ENCODE assay signal across 9 cellular contexts in genomic region chr17:65562206-65562531, GRCh38. TPM values are rescaled to one million over a fixed set of nuclear protein-coding genes. Genes with fewer than 3 reads are reported as not detected.
DNase-seq lines count a peak whose midpoint lies in the region; ATAC-seq, FAIRE-seq and TF ChIP-seq lines count a peak whose summit lies in the region.
"Had no signal": no experiment of that assay in that cellular context is flagged by ENCODE, and none has a peak within 500 bp of the region (broad histone marks: within the 10 kb centered on the region; RNA-seq: fewer than 3 reads in every experiment).

No MANE protein-coding gene starts in this region.

- ATAC-seq in HG02798 (IDR thresholded peaks at IDR 0.05; ENCODE audit: poor library complexity, unreplicated experiment): no peak

- H3K36me3 Mint-ChIP-seq in progenitor cell of endocrine pancreas (ENCODE audit: insufficient read depth): no peaks in the 10 kb centered on the region

- H3K9ac ChIP-seq in endothelial cell of umbilical vein (replicated peaks; ENCODE audit: extremely low read depth, insufficient read depth, low read length): no peak overlapping the region

- peaks cover 18% of the 10 kb centered on the region for H3K4me1 Mint-ChIP-seq in progenitor cell of endocrine pancreas (ENCODE audit: low read depth)

- H3K27ac Mint-ChIP-seq in progenitor cell of endocrine pancreas: peak overlapping the region; percentile 92

- no peaks in the 10 kb centered on the region for H3K9me2 ChIP-seq in DOHH2 (replicated peaks; ENCODE audit: control insufficient read depth, low read length)
- H3K9me2 ChIP-seq in PC-9 (ENCODE audit: insufficient read depth): no peaks in the 10 kb centered on the region

- no peak overlapping the region; the same call in 1 of the 2 replicates for H2AFZ ChIP-seq in PC-9
- peak overlapping the region; percentile 78 for H2AFZ ChIP-seq in endothelial cell of umbilical vein (ENCODE audit: low read depth, low read length)

- intact Hi-C loops in PC-9 (cut with micrococcal nuclease; ENCODE audit: unreplicated experiment): loop anchor here (5.0 kb wide), 1 partner anchor 225 kb away; no protein-coding TSS in a partner anchor
- intact Hi-C loops in endothelial cell of umbilical vein (cut with micrococcal nuclease): loop anchor here (5.0 kb wide), 3 partner anchors 40 to 230 kb away; no protein-coding TSS in a partner anchor

- FAIRE-seq in endothelial cell of umbilical vein (lab: Jason Lieb, UNC): no peak
- FAIRE-seq: GM12892, islet of Langerhans had no signal

- no peaks in the 10 kb centered on the region for H3K79me2 ChIP-seq in DOHH2 (ENCODE audit: control insufficient read depth, low read length)
- no peaks in the 10 kb centered on the region for H3K79me2 ChIP-seq in PC-9 (ENCODE audit: low read depth)
- no peaks in the 10 kb centered on the region for H3K79me2 ChIP-seq in endothelial cell of umbilical vein (ENCODE audit: control insufficient read depth, insufficient read depth, low read length)

- POLR2A ChIA-PET in PC-9 (lab: Charles Lee; ENCODE audit: unreplicated experiment): no interaction called here
- POLR2A ChIA-PET in endothelial cell of umbilical vein (lab: Charles Lee): no interaction called here

- H3K36me3 ChIP-seq in DOHH2 (ENCODE audit: control insufficient read depth, low read length): no peaks in the 10 kb centered on the region
- no peaks in the 10 kb centered on the region for H3K36me3 ChIP-seq in PC-9 (ENCODE audit: low read depth)
- H3K36me3 ChIP-seq in endothelial cell of umbilical vein (ENCODE audit: control insufficient read depth in 2 of 2, extremely low read depth in 1 of 2, insufficient read depth in 2 of 2, low read length in 2 of 2): no peaks in the 10 kb centered on the region

- peaks cover 17% of the 10 kb centered on the region for H3K4me1 ChIP-seq in DOHH2 (ENCODE audit: control insufficient read depth, low read length)
- peaks cover 9% of the 10 kb centered on the region for H3K4me1 ChIP-seq in PC-9 (replicated peaks; ENCODE audit: insufficient read depth)
- peaks cover 12% of the 10 kb centered on the region for H3K4me1 ChIP-seq in endothelial cell of umbilical vein (ENCODE audit: control insufficient read depth, extremely low read depth, insufficient read depth, low read length)

- H4K20me1 ChIP-seq in DOHH2 (ENCODE audit: control insufficient read depth, insufficient read depth, low read depth, low read length): no peaks in the 10 kb centered on the region; the same call in 1 of the 2 replicates
- no peaks in the 10 kb centered on the region for H4K20me1 ChIP-seq in PC-9 (ENCODE audit: insufficient read depth)
- no peaks in the 10 kb centered on the region for H4K20me1 ChIP-seq in endothelial cell of umbilical vein (replicated peaks; ENCODE audit: control insufficient read depth, extremely low read depth, insufficient read depth, low read length)

- peaks cover 36% of the 10 kb centered on the region for H3K27me3 ChIP-seq in DOHH2 (ENCODE audit: control insufficient read depth, low read length)
- H3K27me3 ChIP-seq in PC-9 (ENCODE audit: insufficient read depth, low read depth): no peaks in the 10 kb centered on the region
- peaks cover 4 to 5% of the 10 kb centered on the region in 2 experiments for H3K27me3 ChIP-seq in endothelial cell of umbilical vein (ENCODE audit: control insufficient read depth in 2 of 2, insufficient read depth in 2 of 2, low read length in 2 of 2)

- H3K4me2 ChIP-seq in DOHH2 (ENCODE audit: low read length) (peak overlapping the region; percentile 56), PC-9 (peak overlapping the region; percentile 75), endothelial cell of umbilical vein (ENCODE audit: insufficient read depth, low read length) (peak overlapping the region; percentile 83)

- H3K4me3 ChIP-seq in DOHH2 (ENCODE audit: low read length): peak overlapping the region; percentile 57
- peak overlapping the region; percentile 51; the same call in 1 of the 2 replicates for H3K4me3 ChIP-seq in PC-9
- H3K4me3 ChIP-seq in endothelial cell of umbilical vein (replicated peaks in 1 of 3; ENCODE audit: insufficient read depth in 1 of 3, low read depth in 1 of 3, low read length in 3 of 3): peak overlapping the region in 2 of 3 experiments; percentile 50 to 83

- no peaks in the 10 kb centered on the region for H3K9me3 Mint-ChIP-seq in progenitor cell of endocrine pancreas (ENCODE audit: low read depth)

- no peaks in the 10 kb centered on the region for H3F3A ChIP-seq in DOHH2 (ENCODE audit: control insufficient read depth, insufficient read depth)
- no peaks in the 10 kb centered on the region for H3F3A ChIP-seq in PC-9 (ENCODE audit: insufficient read depth, low read depth)

- no peaks in the 10 kb centered on the region for H3K9me3 ChIP-seq in DOHH2 (ENCODE audit: control insufficient read depth, insufficient read depth, low read length)
- H3K9me3 ChIP-seq in PC-9 (ENCODE audit: insufficient read depth, low read depth): no peaks in the 10 kb centered on the region
- H3K9me3 ChIP-seq in endothelial cell of umbilical vein (replicated peaks; ENCODE audit: control insufficient read depth, insufficient read depth, low read length): no peaks in the 10 kb centered on the region

- peaks cover 19% of the 10 kb centered on the region for H3K27me3 Mint-ChIP-seq in progenitor cell of endocrine pancreas

- dilution Hi-C loops in endothelial cell of umbilical vein (cut with MboI; ENCODE audit: extremely low pct_ligation_motif_present, low sequenced_read_pairs): no loop called here

- TF ChIP-seq POLR2A in endothelial cell of umbilical vein (IDR thresholded peaks at IDR 0.05; ENCODE audit: low read depth, low read length): no peak

- no peaks in the 10 kb centered on the region for H3K9me1 ChIP-seq in endothelial cell of umbilical vein (replicated peaks; ENCODE audit: control insufficient read depth, extremely low read depth, insufficient read depth, low read length)

- DNase-seq in PC-9 (no peak), endothelial cell of umbilical vein (ENCODE audit: low read depth, low spot score) (peak; percentile 8), progenitor cell of endocrine pancreas (ENCODE audit: low spot score, unreplicated experiment) (no peak), CD1c-positive myeloid dendritic cell (ENCODE audit: extremely low spot score) (no peak), amniotic stem cell (lab: John Stamatoyannopoulos, UW) (no peak)

- CTCF ChIA-PET in PC-9 (lab: Charles Lee) (no interaction called here), endothelial cell of umbilical vein (lab: Charles Lee) (interaction anchor here (1.2 kb wide), 1 partner anchor 232 kb away, joined by 3 read pairs; no protein-coding TSS in a partner anchor)

- TF ChIP-seq CTCF in DOHH2 (IDR thresholded peaks at IDR 0.05; ENCODE audit: low read depth, low read length, poor library complexity, severe bottlenecking): no peak
- no peak for TF ChIP-seq CTCF in PC-9 (conservative IDR thresholded peaks at IDR 0.05)
- TF ChIP-seq CTCF in endothelial cell of umbilical vein (IDR thresholded peaks at IDR 0.05; ENCODE audit: extremely low read depth in 1 of 2, insufficient read depth in 1 of 2, low read depth in 1 of 2, low read length in 2 of 2): no peak
- TF ChIP-seq CTCF in progenitor cell of endocrine pancreas (IDR thresholded peaks at IDR 0.05; ENCODE audit: unreplicated experiment): no peak

- H3K27ac ChIP-seq in DOHH2 (ENCODE audit: low read depth, low read length) (no peak overlapping the region), PC-9 (no peak overlapping the region), endothelial cell of umbilical vein (ENCODE audit: insufficient read depth, low read depth, low read length) (no peak overlapping the region)

- BruUV-seq in PC-9 (replicated peaks; lab: Mats Ljungman, UMichigan) (no TSS peak), endothelial cell of umbilical vein (replicated peaks; lab: Mats Ljungman, UMichigan) (no TSS peak)

- H3K4me3 Mint-ChIP-seq in progenitor cell of endocrine pancreas (ENCODE audit: low read depth): peak overlapping the region; percentile 83

TF ChIP-seq in endothelial cell of umbilical vein, 7 proteins besides CTCF, POLR2A, EP300 and RAD21:
- TF ChIP-seq MYC (IDR thresholded peaks at IDR 0.05; ENCODE audit: low read depth, low read length) (no peak), MAX (IDR thresholded peaks at IDR 0.05; ENCODE audit: insufficient read depth, insufficient read length) (no peak), EZH2 (IDR thresholded peaks at IDR 0.05; ENCODE audit: borderline replicate concordance, low read depth, low read length, severe bottlenecking) (no peak)
TF ChIP-seq in endothelial cell of umbilical vein: peak in this region for 0.

RNA-seq across cellular contexts. Expression of gene AXIN2, which starts 0.7 kb away (rescaled TPM):
- total RNA-seq in PC-9 (2021) (0.24 and 0.78 TPM in 2 replicates), endothelial cell of umbilical vein (3.0 and 3.1 TPM in 2 replicates), progenitor cell of endocrine pancreas (10.2 and 10.7 TPM in 2 replicates)
- 1.3 and 1.6 TPM in 2 replicates for polyA plus RNA-seq in endothelial cell of umbilical vein
- polyA plus RNA-seq in endothelial cell of umbilical vein (2011; cell fraction: cytosol; rRNA removed): 0.71 and 0.99 TPM in 2 replicates
- polyA plus RNA-seq in endothelial cell of umbilical vein (2011; cell fraction: nucleus; rRNA removed): 3.0 and 3.7 TPM in 2 replicates
- polyA plus RNA-seq in endothelial cell of umbilical vein (2012): 0.78 and 1.0 TPM in 2 replicates
- polyA minus RNA-seq in endothelial cell of umbilical vein: 2.0 and 2.5 TPM in 2 replicates
- not detected for polyA minus RNA-seq in endothelial cell of umbilical vein (2011; cell fraction: cytosol; rRNA and poly(A)+ RNA removed)
- 2.3 and 3.5 TPM in 2 replicates for polyA minus RNA-seq in endothelial cell of umbilical vein (2011; cell fraction: nucleus; rRNA and poly(A)+ RNA removed)
